Comparison of ENCODE assay signal across 9 cellular contexts in genomic region chr1:94713472-94714141, GRCh38.
DNase-seq lines count a peak whose midpoint lies in the region; ATAC-seq, FAIRE-seq and TF ChIP-seq lines count a peak whose summit lies in the region.
"Had no signal": no experiment of that assay in that cellular context is flagged by ENCODE, and none has a peak within 500 bp of the region (broad histone marks: within the 10 kb centered on the region; RNA-seq: fewer than 3 reads in every experiment).

No MANE protein-coding gene starts in this region.

- ATAC-seq in activated T-cell treated with anti-CD3 and anti-CD28 coated beads, Interleukin-2, amount 50 U/mL, for 72 hours (replicated peaks in 1 of 2), result peak in 1 of 2 donors; percentile 57
- ATAC-seq in HG03045 (IDR thresholded peaks at IDR 0.05; ENCODE audit: unreplicated experiment), result peak; percentile 70
- peak; percentile 98 for ATAC-seq in omental fat pad (ENCODE audit: low FRiP score)

- FAIRE-seq in RCC 7860 (lab: Jason Lieb, UNC), result peak; percentile 91

- TF ChIP-seq CTCF in omental fat pad (IDR thresholded peaks at IDR 0.05) (no peak), glutamatergic neuron (IDR thresholded peaks at IDR 0.05; ENCODE audit: partially characterized antibody, unreplicated experiment) (no peak)

- no peaks in the 10 kb centered on the region for H3K36me3 Mint-ChIP-seq in activated T-cell treated with anti-CD3 and anti-CD28 coated beads, Interleukin-2, amount 50 U/mL, for 72 hours (ENCODE audit: insufficient read depth in 2 of 2)
- peaks cover 8% of the 10 kb centered on the region for H3K36me3 Mint-ChIP-seq in glutamatergic neuron (ENCODE audit: unreplicated experiment)
- H3K36me3 Mint-ChIP-seq: activated naive CD8-positive, alpha-beta T cell had no signal

- peaks cover 8% of the 10 kb centered on the region for H3K27me3 Mint-ChIP-seq in activated T-cell treated with anti-CD3 and anti-CD28 coated beads, Interleukin-2, amount 50 U/mL, for 72 hours (ENCODE audit: low read depth)
- H3K27me3 Mint-ChIP-seq in glutamatergic neuron (ENCODE audit: unreplicated experiment), result peaks cover 2% of the 10 kb centered on the region

- H3K4me1 Mint-ChIP-seq in activated T-cell treated with anti-CD3 and anti-CD28 coated beads, Interleukin-2, amount 50 U/mL, for 72 hours (ENCODE audit: low read depth), result no peaks in the 10 kb centered on the region
- H3K4me1 Mint-ChIP-seq in glutamatergic neuron (ENCODE audit: low read depth, unreplicated experiment), result peaks cover 1% of the 10 kb centered on the region

- peak; percentile 3 to 6 for DNase-seq in activated T-cell treated with anti-CD3 and anti-CD28 coated beads, Interleukin-2, amount 50 U/mL, for 72 hours
- no peak for DNase-seq in activated T-cell treated with anti-CD3 and anti-CD28 coated beads, Interleukin-2, amount 50 U/mL, for 48 hours
- DNase-seq in RCC 7860 (ENCODE audit: low spot score) (peak; percentile 96), fibroblast of gingiva (ENCODE audit: low read depth) (peak; percentile 83), omental fat pad (ENCODE audit: low spot score) (peak; percentile 73), glutamatergic neuron (no peak), GOT3 (lab: John Stamatoyannopoulos, UW) (no peak)

- H3K9me3 Mint-ChIP-seq in activated T-cell treated with anti-CD3 and anti-CD28 coated beads, Interleukin-2, amount 50 U/mL, for 72 hours, result no peaks in the 10 kb centered on the region
- H3K9me3 Mint-ChIP-seq in glutamatergic neuron (ENCODE audit: unreplicated experiment), result peaks cover 3% of the 10 kb centered on the region

- no peak overlapping the region for H3K27ac Mint-ChIP-seq in activated T-cell treated with anti-CD3 and anti-CD28 coated beads, Interleukin-2, amount 50 U/mL, for 72 hours
- H3K27ac Mint-ChIP-seq in glutamatergic neuron (ENCODE audit: unreplicated experiment), result no peak overlapping the region
- H3K27ac Mint-ChIP-seq: activated naive CD8-positive, alpha-beta T cell had no signal

- no peak overlapping the region for H3K4me3 Mint-ChIP-seq in activated T-cell treated with anti-CD3 and anti-CD28 coated beads, Interleukin-2, amount 50 U/mL, for 72 hours
- no peak overlapping the region for H3K4me3 Mint-ChIP-seq in glutamatergic neuron (ENCODE audit: unreplicated experiment)
- H3K4me3 Mint-ChIP-seq: activated naive CD8-positive, alpha-beta T cell had no signal

Comparison
In these comparisons a context has a peak if more than half of its experiments do, and no peak if none do; other contexts are left out.
1. DNase-seq: peak in activated T-cell treated with anti-CD3 and anti-CD28 coated beads, Interleukin-2, amount 50 U/mL, for 72 hours (2 of 2), RCC 7860 (single experiment), fibroblast of gingiva (single experiment) and omental fat pad (single experiment); none in activated T-cell treated with anti-CD3 and anti-CD28 coated beads, Interleukin-2, amount 50 U/mL, for 48 hours (0 of 2), glutamatergic neuron (single experiment) and GOT3 (single experiment).